Comparison of ENCODE assay signal across 13 cellular contexts in the genomic region with DNA sequence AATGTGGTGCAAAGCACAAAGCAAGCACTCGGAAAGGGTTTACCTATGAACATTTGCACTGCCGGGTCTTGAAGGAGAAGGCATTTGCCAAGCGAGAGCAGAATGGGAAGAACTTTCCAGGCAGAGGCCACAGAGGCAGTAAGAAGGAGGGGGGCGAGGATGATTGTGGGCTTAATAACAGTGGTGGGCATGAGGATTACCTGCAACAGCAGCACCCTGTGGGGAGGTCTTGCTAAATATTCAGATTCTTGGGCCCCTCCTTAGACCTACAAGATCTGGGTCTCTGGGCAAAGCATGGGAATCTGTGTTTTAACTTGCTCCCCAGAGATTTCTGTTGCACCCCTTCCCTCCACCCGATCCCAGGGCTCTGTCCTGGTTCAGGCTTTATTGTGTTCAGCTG.
DNase-seq lines count a peak whose midpoint lies in the region; ATAC-seq and TF ChIP-seq lines count a peak whose summit lies in the region.
"Had no signal": no experiment of that assay in that cellular context is flagged by ENCODE, and none has a peak within 500 bp of the region (broad histone marks: within the 10 kb centered on the region; RNA-seq: fewer than 3 reads in every experiment).

No MANE protein-coding gene starts in this region.

- no peaks in the 10 kb centered on the region for H3K4me1 ChIP-seq in HEK293 (ENCODE audit: control insufficient read depth, insufficient read depth, low read length)
- H3K4me1 ChIP-seq in adipocyte (ENCODE audit: control insufficient read depth, insufficient read depth, low read length) = peaks cover 28% of the 10 kb centered on the region

- H3K9me3 Mint-ChIP-seq in mesothelial cell of epicardium = no peaks in the 10 kb centered on the region
- no peaks in the 10 kb centered on the region for H3K9me3 Mint-ChIP-seq in type B pancreatic cell
- H3K9me3 Mint-ChIP-seq: activated T-cell treated with anti-CD3 and anti-CD28 coated beads, Interleukin-2, amount 50 U/mL, for 72 hours had no signal

- H3K27me3 ChIP-seq in adipocyte (replicated peaks; ENCODE audit: control insufficient read depth, insufficient read depth, low read length) = no peaks in the 10 kb centered on the region
- H3K27me3 ChIP-seq: gastroesophageal sphincter had no signal

- H3K4me3 ChIP-seq in HEK293 (ENCODE audit: low read depth, low read length) (no peak overlapping the region), adipocyte (ENCODE audit: low read length) (no peak overlapping the region)

- H3K36me3 Mint-ChIP-seq in mesothelial cell of epicardium (no peaks in the 10 kb centered on the region), type B pancreatic cell (no peaks in the 10 kb centered on the region)
- H3K36me3 Mint-ChIP-seq: CD4-positive, alpha-beta memory T cell had no signal

- no peak for DNase-seq in adipocyte (ENCODE audit: low read depth)
- no peak for DNase-seq in mesothelial cell of epicardium (ENCODE audit: low spot score in 2 of 2, unreplicated experiment in 2 of 2)
- DNase-seq in type B pancreatic cell (ENCODE audit: extremely low spot score, unreplicated experiment) = no peak
- DNase-seq in HCEC 1CT = no peak
- DNase-seq in omental fat pad (ENCODE audit: low spot score) = no peak

- H3K27me3 Mint-ChIP-seq in mesothelial cell of epicardium (ENCODE audit: low read depth) = no peaks in the 10 kb centered on the region
- H3K27me3 Mint-ChIP-seq in type B pancreatic cell = no peaks in the 10 kb centered on the region

- CTCF ChIA-PET in HEK293 (lab: Yijun Ruan, JAX) = interaction anchor here (0.6 to 5.7 kb wide), 10 partner anchors 29 to 1034 kb away, joined by 3 to 150 read pairs (median 4); partner anchors contain the start of gene ZBED5

- peak overlapping the region; percentile 48 for H3K9ac ChIP-seq in adipocyte (ENCODE audit: low read length)

- TF ChIP-seq CTCF in HEK293 (tag by site-specific recombination; IDR thresholded peaks at IDR 0.05) (no peak), mesothelial cell of epicardium (IDR thresholded peaks at IDR 0.05; ENCODE audit: unreplicated experiment) (no peak), type B pancreatic cell (conservative IDR thresholded peaks at IDR 0.05) (no peak), omental fat pad (IDR thresholded peaks at IDR 0.05) (no peak)

- no peaks in the 10 kb centered on the region for H3K36me3 ChIP-seq in HEK293 (ENCODE audit: control insufficient read depth in 2 of 2, insufficient read depth in 1 of 2, low read length in 2 of 2)
- no peaks in the 10 kb centered on the region for H3K36me3 ChIP-seq in adipocyte (ENCODE audit: control insufficient read depth, insufficient read depth, low read length, severe bottlenecking)
- H3K36me3 ChIP-seq: gastroesophageal sphincter, HAP-1, lower lobe of right lung, stomach had no signal

- H3K27ac Mint-ChIP-seq in mesothelial cell of epicardium (peak overlapping the region; percentile 97), type B pancreatic cell (peak overlapping the region; percentile 77)
- H3K27ac Mint-ChIP-seq: activated T-cell treated with anti-CD3 and anti-CD28 coated beads, Interleukin-2, amount 50 U/mL, for 72 hours had no signal

- POLR2A ChIA-PET in HEK293 (lab: Yijun Ruan, JAX) = interaction anchor here (2.5 to 2.8 kb wide), 2 partner anchors 75 to 124 kb away, joined by 17 to 71 read pairs; partner anchors contain the start of genes EIF4G2 and ZBED5

- peak overlapping the region; percentile 85 for H3K4me3 Mint-ChIP-seq in mesothelial cell of epicardium
- H3K4me3 Mint-ChIP-seq in type B pancreatic cell = peak overlapping the region; percentile 92

- no peak for ATAC-seq in GM19455 (IDR thresholded peaks at IDR 0.05; ENCODE audit: unreplicated experiment)
- no peak for ATAC-seq in omental fat pad (ENCODE audit: low FRiP score)

- H3K4me1 Mint-ChIP-seq in mesothelial cell of epicardium (peaks cover 38% of the 10 kb centered on the region), type B pancreatic cell (ENCODE audit: unreplicated experiment) (peaks cover 28% of the 10 kb centered on the region)

- H3K27ac ChIP-seq in HEK293 (ENCODE audit: extremely low read depth, low read depth, low read length) = no peak overlapping the region

- H3K9me3 ChIP-seq in HEK293 (ENCODE audit: control insufficient read depth, insufficient read depth, low read depth, low read length) = no peaks in the 10 kb centered on the region
- H3K9me3 ChIP-seq in adipocyte (ENCODE audit: control insufficient read depth, low read length) = no peaks in the 10 kb centered on the region
- H3K9me3 ChIP-seq: gastroesophageal sphincter, HAP-1, lower lobe of right lung, stomach had no signal

TF ChIP-seq in HEK293, 187 proteins besides CTCF, POLR2A, EP300 and RAD21:
- TF ChIP-seq ZNF785 (tag by site-specific recombination; IDR thresholded peaks at IDR 0.05) (no peak), ZBTB20 (tag by site-specific recombination; IDR thresholded peaks at IDR 0.05) (peak; percentile 72)
